11 cellular contexts compared by ENCODE assay signal in genomic region chr4:38371391-38371851, GRCh38.
A peak's percentile ranks its signal among the peaks of the same experiment; 100 is the strongest.
DNase-seq lines count a peak whose midpoint lies in the region; ATAC-seq and TF ChIP-seq lines count a peak whose summit lies in the region.
"Had no signal": no experiment of that assay in that cellular context is flagged by ENCODE, and none has a peak within 500 bp of the region (broad histone marks: within the 10 kb centered on the region; RNA-seq: fewer than 3 reads in every experiment).

No MANE protein-coding gene starts in this region.

- no peak overlapping the region for H2BK15ac ChIP-seq in mesendoderm (replicated peaks; ENCODE audit: low read depth)

- no peak overlapping the region for H3K4me2 ChIP-seq in mesendoderm (ENCODE audit: low read length)

- no peak overlapping the region for H3K4ac ChIP-seq in mesendoderm (ENCODE audit: low read depth, low read length)

- H3K79me2 ChIP-seq in mesendoderm (ENCODE audit: control insufficient read depth, insufficient read depth, low read length), result no peaks in the 10 kb centered on the region

- H3K27me3 ChIP-seq in MG63 (no peaks in the 10 kb centered on the region), mesendoderm (ENCODE audit: insufficient read depth, low read length, poor library complexity) (no peaks in the 10 kb centered on the region)
- H3K27me3 ChIP-seq: BLaER1 treated with 17β-estradiol and CSF1 and Interleukin-3, amounts not matched to agents 10 nM and 100 nM had no signal

- H4K8ac ChIP-seq in mesendoderm (ENCODE audit: low read depth, low read length), result no peak overlapping the region

- no peak overlapping the region for H2AK5ac ChIP-seq in mesendoderm (ENCODE audit: low read length)

- H3K36me3 ChIP-seq in MG63 (no peaks in the 10 kb centered on the region), mesendoderm (ENCODE audit: control insufficient read depth, insufficient read depth, low read length) (no peaks in the 10 kb centered on the region)
- H3K36me3 ChIP-seq: BLaER1 treated with 17β-estradiol and CSF1 and Interleukin-3, amounts not matched to agents 10 nM and 100 nM had no signal

- no peak overlapping the region for H3K27ac ChIP-seq in mesendoderm (ENCODE audit: low read depth, low read length)
- H3K27ac ChIP-seq: BLaER1 treated with 17β-estradiol and CSF1 and Interleukin-3, amounts not matched to agents 10 nM and 100 nM had no signal

- H3K23ac ChIP-seq in mesendoderm (ENCODE audit: low read length), result no peak overlapping the region

- TF ChIP-seq CTCF in AG09309 (IDR thresholded peaks at IDR 0.05; ENCODE audit: control insufficient read depth, insufficient read depth, low read depth, low read length, missing control alignments) (no peak), cardiac fibroblast (IDR thresholded peaks at IDR 0.05; ENCODE audit: low read depth, low read length) (no peak)

- ATAC-seq in HG03139 (IDR thresholded peaks at IDR 0.05; ENCODE audit: unreplicated experiment), result no peak
- ATAC-seq in GM21447 (IDR thresholded peaks at IDR 0.05; ENCODE audit: unreplicated experiment), result no peak
- ATAC-seq: T-helper 17 cell had no signal

- H3K4me1 ChIP-seq in mesendoderm (ENCODE audit: control insufficient read depth, low read depth, low read length), result no peaks in the 10 kb centered on the region

- H3K18ac ChIP-seq in mesendoderm (ENCODE audit: low read length), result no peak overlapping the region

- no peak overlapping the region for H4K5ac ChIP-seq in mesendoderm (ENCODE audit: low read length)

- no peak overlapping the region for H2BK120ac ChIP-seq in mesendoderm (ENCODE audit: low read depth, low read length)

- H2BK5ac ChIP-seq in mesendoderm (ENCODE audit: low read length), result no peak overlapping the region

- no peaks in the 10 kb centered on the region for H3K79me1 ChIP-seq in mesendoderm (ENCODE audit: low read length)

- H3K9ac ChIP-seq in mesendoderm (ENCODE audit: low read length), result no peak overlapping the region
- H3K9ac ChIP-seq: BLaER1 treated with 17β-estradiol and CSF1 and Interleukin-3, amounts not matched to agents 10 nM and 100 nM had no signal

- H3K4me3 ChIP-seq in AG09309 (ENCODE audit: control insufficient read depth, low read depth, low read length) (no peak overlapping the region), MG63 (no peak overlapping the region), cardiac fibroblast (replicated peaks in 1 of 2; ENCODE audit: low read depth in 2 of 2, low read length in 2 of 2) (no peak overlapping the region), mesendoderm (ENCODE audit: low read length) (no peak overlapping the region)
- H3K4me3 ChIP-seq: BLaER1 treated with 17β-estradiol and CSF1 and Interleukin-3, amounts not matched to agents 10 nM and 100 nM had no signal

- no peaks in the 10 kb centered on the region for H3K9me3 ChIP-seq in MG63

- no peak overlapping the region for H3K56ac ChIP-seq in mesendoderm (ENCODE audit: low read length)

- DNase-seq in AG09309 (ENCODE audit: low read depth) (peak; percentile 83), MG63 (peak; percentile 75), cardiac fibroblast (ENCODE audit: low read depth in 2 of 2) (peak; percentile 27 to 69), mesendoderm (peak; percentile 7)
- no peak for DNase-seq in activated effector memory CD4-positive, alpha-beta T cell treated with anti-CD3 and anti-CD28 coated beads, Interleukin-2, amount 50 U/mL, for 16 hours
- DNase-seq in activated CD4-positive, alpha-beta T cell treated with anti-CD3 and anti-CD28 coated beads, Interleukin-2, amount 50 U/mL, for 1 hour, result no peak
- DNase-seq: activated CD8-positive, alpha-beta memory T cell treated with anti-CD3 and anti-CD28 coated beads for 24 hours; T-helper 17 cell had no signal

Comparison
In these comparisons a context has a peak if more than half of its experiments do, and no peak if none do; other contexts are left out.
1. DNase-seq: peak in AG09309 (single experiment), MG63 (single experiment), cardiac fibroblast (2 of 2) and mesendoderm (single experiment); none in activated effector memory CD4-positive, alpha-beta T cell treated with anti-CD3 and anti-CD28 coated beads, Interleukin-2, amount 50 U/mL, for 16 hours (single experiment) and activated CD4-positive, alpha-beta T cell treated with anti-CD3 and anti-CD28 coated beads, Interleukin-2, amount 50 U/mL, for 1 hour (single experiment).